ENCODE assay signal across 22 cellular contexts in genomic region chr4:10207116-10207515, GRCh38.
"Had no signal": no experiment of that assay in that cellular context is flagged by ENCODE, and none has a peak within 500 bp of the region (broad histone marks: within the 10 kb centered on the region; RNA-seq: fewer than 3 reads in every experiment).

No MANE protein-coding gene starts in this region.

- H3K27ac Mint-ChIP-seq: immature natural killer cell; mesothelial cell of epicardium; naive B cell; natural killer cell; nephron progenitor cell; neural progenitor cell; progenitor cell of endocrine pancreas; stimulated activated effector memory CD8-positive, alpha-beta T cell treated with anti-CD3 and anti-CD28 coated beads, Interleukin-12 subunit alpha, Interleukin-12 subunit beta, amount 100 ng/mL, for 72 hours; stimulated activated naive CD8-positive, alpha-beta T cell treated with anti-CD3 and anti-CD28 coated beads, Interleukin-15, Interleukin-2, amounts not matched to agents 100 ng/mL and 50 ng/mL, for 24 hours; type B pancreatic cell had no signal

- H3K4me1 Mint-ChIP-seq: immature natural killer cell; naive B cell; nephron progenitor cell; neural progenitor cell; stimulated activated effector memory CD8-positive, alpha-beta T cell treated with anti-CD3 and anti-CD28 coated beads, Interleukin-12 subunit alpha, Interleukin-12 subunit beta, amount 100 ng/mL, for 72 hours had no signal

- DNase-seq: hippocampal formation; immature natural killer cell; kidney; left ventricle myocardium inferior; mesendoderm; naive B cell; natural killer cell; nephron progenitor cell; occipital lobe; small intestine; spleen; stimulated activated CD4-positive, alpha-beta T cell treated with anti-CD3 and anti-CD28 coated beads, Interleukin-4, amount 100 ng/mL, for 24 hours; stimulated activated naive CD4-positive, alpha-beta T cell; tibial artery; uterus had no signal

- ATAC-seq: natural killer cell; sciatic nerve; stimulated activated effector memory CD8-positive, alpha-beta T cell treated with anti-CD3 and anti-CD28 coated beads, Interleukin-12 subunit alpha, Interleukin-12 subunit beta, amount 100 ng/mL, for 72 hours had no signal

- H3K9me3 Mint-ChIP-seq: mesothelial cell of epicardium; natural killer cell; nephron progenitor cell; neural progenitor cell; stimulated activated effector memory CD8-positive, alpha-beta T cell treated with anti-CD3 and anti-CD28 coated beads, Interleukin-12 subunit alpha, Interleukin-12 subunit beta, amount 100 ng/mL, for 72 hours; stimulated activated naive CD8-positive, alpha-beta T cell treated with anti-CD3 and anti-CD28 coated beads, Interleukin-15, Interleukin-2, amounts not matched to agents 100 ng/mL and 50 ng/mL, for 24 hours; type B pancreatic cell had no signal

- H3K36me3 Mint-ChIP-seq: immature natural killer cell; mesothelial cell of epicardium; naive B cell; natural killer cell; neural progenitor cell; stimulated activated effector memory CD8-positive, alpha-beta T cell treated with anti-CD3 and anti-CD28 coated beads, Interleukin-12 subunit alpha, Interleukin-12 subunit beta, amount 100 ng/mL, for 72 hours; type B pancreatic cell had no signal

- H3K4me3 Mint-ChIP-seq: immature natural killer cell; mesothelial cell of epicardium; naive B cell; natural killer cell; nephron progenitor cell; neural progenitor cell; stimulated activated effector memory CD8-positive, alpha-beta T cell treated with anti-CD3 and anti-CD28 coated beads, Interleukin-12 subunit alpha, Interleukin-12 subunit beta, amount 100 ng/mL, for 72 hours; stimulated activated naive CD8-positive, alpha-beta T cell treated with anti-CD3 and anti-CD28 coated beads, Interleukin-15, Interleukin-2, amounts not matched to agents 100 ng/mL and 50 ng/mL, for 24 hours; type B pancreatic cell had no signal
